ENCODE assay signal across 11 cellular contexts in the genomic region with DNA sequence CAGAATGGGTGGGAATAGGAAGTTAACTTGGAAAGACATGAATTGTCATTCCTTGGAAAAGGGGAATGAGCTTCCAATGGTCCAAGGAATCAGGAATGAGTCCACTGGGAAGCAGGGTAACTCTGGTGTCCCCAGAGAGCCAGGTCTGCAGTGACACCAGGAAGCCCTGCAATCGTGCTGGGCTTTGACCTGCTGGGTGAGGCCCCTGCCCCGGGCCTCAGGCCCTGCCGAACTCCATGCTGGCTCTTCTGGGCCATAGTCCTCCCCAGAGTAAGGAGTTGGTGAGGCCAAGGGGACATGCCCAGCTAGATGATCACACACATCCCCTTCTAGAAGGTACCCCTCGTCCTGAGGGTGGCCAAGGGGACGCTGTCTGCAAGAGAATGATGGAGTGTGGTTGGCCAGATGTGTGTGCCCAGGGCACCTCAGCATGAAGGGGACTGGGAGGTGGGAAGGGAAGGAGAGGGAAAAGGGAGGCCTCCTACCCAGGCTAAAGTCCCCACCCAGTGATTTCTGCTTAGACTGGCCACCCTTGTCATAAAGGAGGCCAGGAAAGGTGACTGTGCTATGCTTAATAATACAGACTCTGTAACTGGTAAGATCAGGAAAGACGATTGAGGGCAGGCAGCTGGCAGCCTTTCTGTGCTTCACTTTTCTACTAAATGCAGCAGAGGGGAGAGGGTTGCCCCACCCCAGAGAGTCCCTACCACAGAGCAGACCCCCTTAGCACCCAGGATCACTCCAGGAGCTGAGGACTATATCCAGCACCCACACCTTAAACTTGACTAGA.
DNase-seq lines count a peak whose midpoint lies in the region; ATAC-seq and TF ChIP-seq lines count a peak whose summit lies in the region.
"Had no signal": no experiment of that assay in that cellular context is flagged by ENCODE, and none has a peak within 500 bp of the region (broad histone marks: within the 10 kb centered on the region; RNA-seq: fewer than 3 reads in every experiment).

No MANE protein-coding gene starts in this region.

- ATAC-seq in heart left ventricle (no peak), left lung (no peak)

- H3K9me3 ChIP-seq in heart left ventricle (peaks cover 0 to 10% (median 0%) of the 10 kb centered on the region in 12 donors), mucosa of rectum (ENCODE audit: control insufficient read depth in 2 of 2, low read length in 2 of 2) (no peaks in the 10 kb centered on the region), transverse colon (no peaks in the 10 kb centered on the region), left lung (no peaks in the 10 kb centered on the region)

- no peak overlapping the region for H3K4me3 ChIP-seq in heart left ventricle
- no peak overlapping the region for H3K4me3 ChIP-seq in brain microvascular endothelial cell (ENCODE audit: low read depth, low read length)
- H3K4me3 ChIP-seq in mucosa of rectum (ENCODE audit: low read length in 2 of 2) = no peak overlapping the region
- H3K4me3 ChIP-seq in transverse colon = no peak overlapping the region
- no peak overlapping the region for H3K4me3 ChIP-seq in left lung

- H3K4me1 ChIP-seq in heart left ventricle (peaks cover 0 to 37% (median 20%) of the 10 kb centered on the region in 12 donors), mucosa of rectum (ENCODE audit: control insufficient read depth in 2 of 2, insufficient read depth in 2 of 2, low read length in 2 of 2) (peaks cover 13 to 24% of the 10 kb centered on the region in 2 donors), transverse colon (peaks cover 0 to 33% (median 11%) of the 10 kb centered on the region in 4 donors), left lung (peaks cover 0 to 16% of the 10 kb centered on the region in 2 donors)

- no peak for TF ChIP-seq EP300 in transverse colon (IDR thresholded peaks at IDR 0.05; ENCODE audit: low read depth)

- no peaks in the 10 kb centered on the region for H3K36me3 ChIP-seq in heart left ventricle
- H3K36me3 ChIP-seq in brain microvascular endothelial cell (replicated peaks) = no peaks in the 10 kb centered on the region
- no peaks in the 10 kb centered on the region for H3K36me3 ChIP-seq in mucosa of rectum (ENCODE audit: control insufficient read depth in 2 of 2, insufficient read depth in 2 of 2, low read length in 2 of 2)
- H3K36me3 ChIP-seq in transverse colon = no peaks in the 10 kb centered on the region
- H3K36me3 ChIP-seq in left lung = no peaks in the 10 kb centered on the region

- TF ChIP-seq POLR2A in heart left ventricle (IDR thresholded peaks at IDR 0.05) = no peak
- TF ChIP-seq POLR2A in transverse colon (IDR thresholded peaks at IDR 0.05) = no peak

- no peaks in the 10 kb centered on the region for H3K27me3 ChIP-seq in heart left ventricle
- H3K27me3 ChIP-seq in brain microvascular endothelial cell (replicated peaks) = no peaks in the 10 kb centered on the region
- no peaks in the 10 kb centered on the region for H3K27me3 ChIP-seq in mucosa of rectum (ENCODE audit: control insufficient read depth in 2 of 2, insufficient read depth in 2 of 2, low read length in 2 of 2)
- no peaks in the 10 kb centered on the region for H3K27me3 ChIP-seq in transverse colon
- no peaks in the 10 kb centered on the region for H3K27me3 ChIP-seq in left lung

- H3K9ac ChIP-seq in mucosa of rectum (ENCODE audit: low read depth in 1 of 2, low read length in 2 of 2) = no peak overlapping the region

- TF ChIP-seq CTCF in heart left ventricle (IDR thresholded peaks at IDR 0.05) (no peak), brain microvascular endothelial cell (IDR thresholded peaks at IDR 0.05; ENCODE audit: low read depth, low read length, missing control alignments) (no peak), transverse colon (IDR thresholded peaks at IDR 0.05) (no peak), left lung (IDR thresholded peaks at IDR 0.05) (no peak)

- WGBS in heart left ventricle, 4 donors = 85 to 90% (median 86%) methylated on average over 6 of the region's 6 CpGs
- 87 to 93% methylated on average over 3 to 6 of the region's 6 CpGs for WGBS in transverse colon (ENCODE audit: low coverage in 1 of 2), 2 donors

- in situ Hi-C loops in brain microvascular endothelial cell (cut with HindIII; ENCODE audit: low pct_ligation_motif_present, low sequenced_read_pairs) (no loop called here), transverse colon (cut with MboI; ENCODE audit: low pct_ligation_motif_present in 1 of 4, low pct_unique_long_range_greater_than_20kb in 1 of 4, low sequenced_read_pairs in 3 of 4) (no loop called here)

- peak overlapping the region in 10 of 12 donors; percentile 24 to 84 (median 68) for H3K27ac ChIP-seq in heart left ventricle
- peak overlapping the region; percentile 96 for H3K27ac ChIP-seq in brain microvascular endothelial cell
- peak overlapping the region; percentile 56 to 74 for H3K27ac ChIP-seq in mucosa of rectum (ENCODE audit: low read depth in 2 of 2, low read length in 2 of 2)
- peak overlapping the region; percentile 40 to 63 (median 50) for H3K27ac ChIP-seq in transverse colon
- H3K27ac ChIP-seq in left lung = peak overlapping the region in 1 of 2 donors; percentile 68
- H3K27ac ChIP-seq: VCaP had no signal

- no peak for DNase-seq in heart left ventricle
- DNase-seq in cardiac septum (ENCODE audit: low spot score) = no peak
- DNase-seq in brain microvascular endothelial cell = no peak
- no peak for DNase-seq in transverse colon
- DNase-seq in left lung = no peak
- no peak for DNase-seq in NOMO-1 treated with DMSO at 0.1 percent for 48 hours (lab: John Stamatoyannopoulos, UW; ENCODE audit: unreplicated experiment)
- DNase-seq in T-helper 2 cell = no peak
- DNase-seq: activated T-cell treated with anti-CD3 and anti-CD28 coated beads, Interleukin-2, amount 50 U/mL, for 24 hours; NCI-H524 had no signal

- intact Hi-C loops in heart left ventricle (cut with DNase I) (loop anchor here in 1 of 10 donors (5.0 kb wide), 1 partner anchor 48 kb away; no protein-coding TSS in a partner anchor), cardiac septum (cut with DNase I) (loop anchor here (5.0 kb wide), 1 partner anchor 48 kb away; no protein-coding TSS in a partner anchor), transverse colon (cut with DNase I; ENCODE audit: low total_unique reads) (no loop called here), left lung (cut with DNase I) (no loop called here)
